ENCODE assay signal across 8 cellular contexts in genomic region chr14:102316746-102317563, GRCh38. TPM values are rescaled to one million over a fixed set of nuclear protein-coding genes. Genes with fewer than 3 reads are reported as not detected.
A peak's percentile ranks its signal among the peaks of the same experiment; 100 is the strongest.
DNase-seq lines count a peak whose midpoint lies in the region; ATAC-seq, FAIRE-seq and TF ChIP-seq lines count a peak whose summit lies in the region.

No MANE protein-coding gene starts in this region.

- no peaks in the 10 kb centered on the region for H3K27me3 Mint-ChIP-seq in Calu3 (ENCODE audit: unreplicated experiment)
- H3K27me3 Mint-ChIP-seq in activated CD8-positive, alpha-beta memory T cell treated with anti-CD3 and anti-CD28 coated beads, Interleukin-2, amount 10 ng/mL, durations not matched to agents 7 days and 5 days: no peaks in the 10 kb centered on the region

- no peaks in the 10 kb centered on the region for H3K27me3 ChIP-seq in endocrine pancreas (ENCODE audit: control insufficient read depth, insufficient read depth, low read length)

- H3K36me3 ChIP-seq in endocrine pancreas (ENCODE audit: control insufficient read depth, insufficient read depth, low read length): no peaks in the 10 kb centered on the region

- peaks cover 49% of the 10 kb centered on the region for H3K36me3 Mint-ChIP-seq in Calu3 (ENCODE audit: insufficient read depth, unreplicated experiment)
- no peaks in the 10 kb centered on the region for H3K36me3 Mint-ChIP-seq in activated CD8-positive, alpha-beta memory T cell treated with anti-CD3 and anti-CD28 coated beads, Interleukin-2, amount 10 ng/mL, durations not matched to agents 7 days and 5 days

- intact Hi-C loops in Calu3 (cut with micrococcal nuclease; ENCODE audit: unreplicated experiment): loop anchor here (5.0 kb wide), 1 partner anchor 40 kb away; no protein-coding TSS in a partner anchor

- peak overlapping the region; percentile 59 for H3K4me3 ChIP-seq in endocrine pancreas (ENCODE audit: control insufficient read depth, insufficient read depth, low read length)

- ATAC-seq in GM21390 (IDR thresholded peaks at IDR 0.05; ENCODE audit: unreplicated experiment): peak; percentile 55
- peak; percentile 72 for ATAC-seq in activated CD8-positive, alpha-beta memory T cell treated with anti-CD3 and anti-CD28 coated beads, Interleukin-2, amount 10 ng/mL, durations not matched to agents 7 days and 5 days

- peaks cover 49% of the 10 kb centered on the region for H3K4me1 Mint-ChIP-seq in Calu3 (ENCODE audit: low read depth, unreplicated experiment)
- H3K4me1 Mint-ChIP-seq in activated CD8-positive, alpha-beta memory T cell treated with anti-CD3 and anti-CD28 coated beads, Interleukin-2, amount 10 ng/mL, durations not matched to agents 7 days and 5 days: peaks cover 65% of the 10 kb centered on the region

- H3K4me1 ChIP-seq in endocrine pancreas (ENCODE audit: control insufficient read depth, insufficient read depth, low read length): no peaks in the 10 kb centered on the region

- peak overlapping the region; percentile 74 for H3K4me3 Mint-ChIP-seq in Calu3 (ENCODE audit: low read depth, unreplicated experiment)
- H3K4me3 Mint-ChIP-seq in activated CD8-positive, alpha-beta memory T cell treated with anti-CD3 and anti-CD28 coated beads, Interleukin-2, amount 10 ng/mL, durations not matched to agents 7 days and 5 days: peak overlapping the region; percentile 79

- CTCF ChIA-PET in Calu3 (lab: Charles Lee): interaction anchor here (0.6 to 1.9 kb wide), 12 partner anchors 8 to 1918 kb away, joined by 3 to 9 read pairs (median 4); partner anchors contain the start of gene MOK
- CTCF ChIA-PET in activated CD8-positive, alpha-beta memory T cell treated with anti-CD3 and anti-CD28 coated beads, Interleukin-2, amount 10 ng/mL, durations not matched to agents 7 days and 5 days (lab: Charles Lee): interaction anchor here (0.6 to 4.9 kb wide), 24 partner anchors 12 to 595 kb away, joined by 3 to 29 read pairs (median 4); partner anchors contain the start of genes CINP, DYNC1H1, HSP90AA1 and MOK

- no TSS peak for BruUV-seq in Calu3 (replicated peaks; lab: Mats Ljungman, UMichigan)

- H3K27ac Mint-ChIP-seq in Calu3 (ENCODE audit: unreplicated experiment): peak overlapping the region; percentile 98
- H3K27ac Mint-ChIP-seq in activated CD8-positive, alpha-beta memory T cell treated with anti-CD3 and anti-CD28 coated beads, Interleukin-2, amount 10 ng/mL, durations not matched to agents 7 days and 5 days: peak overlapping the region; percentile 90

- peak; percentile 95 for DNase-seq in Calu3
- DNase-seq in HTR-8/SVneo (ENCODE audit: insufficient read length, low spot score): peak; percentile 89
- peak; percentile 86 for DNase-seq in NOMO-1 treated with DMSO at 0.1 percent for 48 hours (lab: John Stamatoyannopoulos, UW; ENCODE audit: unreplicated experiment)
- DNase-seq in activated CD8-positive, alpha-beta memory T cell treated with anti-CD3 and anti-CD28 coated beads, Interleukin-2, amount 10 ng/mL, durations not matched to agents 7 days and 5 days: peak; percentile 95
- DNase-seq in mesenteric fat pad (ENCODE audit: low spot score): peak; percentile 100
- DNase-seq in stimulated activated CD8-positive, alpha-beta memory T cell treated with anti-CD3 and anti-CD28 coated beads, Interleukin-15, amount 100 ng/mL, for 1 hour (ENCODE audit: low read depth): peak; percentile 89

- H3K9ac ChIP-seq in endocrine pancreas (ENCODE audit: control insufficient read depth, insufficient read depth, low read length): no peak overlapping the region

- no peaks in the 10 kb centered on the region for H3K9me3 ChIP-seq in endocrine pancreas (ENCODE audit: control insufficient read depth, low read length)

- FAIRE-seq in HTR-8/SVneo (lab: Jason Lieb, UNC): peak; percentile 4

- no peaks in the 10 kb centered on the region for H3K9me3 Mint-ChIP-seq in Calu3 (ENCODE audit: low read depth, unreplicated experiment)
- H3K9me3 Mint-ChIP-seq in activated CD8-positive, alpha-beta memory T cell treated with anti-CD3 and anti-CD28 coated beads, Interleukin-2, amount 10 ng/mL, durations not matched to agents 7 days and 5 days (ENCODE audit: low read depth): no peaks in the 10 kb centered on the region

- TF ChIP-seq CTCF in Calu3 (IDR thresholded peaks at IDR 0.05; ENCODE audit: unreplicated experiment): peak; percentile 51

RNA-seq across cellular contexts. Expression of gene ZNF839, which starts 2.6 kb away (rescaled TPM):
- 18.3 and 21.7 TPM in 2 replicates for total RNA-seq in Calu3 (2022)
- 10 to 100 TPM; 11.9 to 13.5 TPM for total RNA-seq in activated CD8-positive, alpha-beta memory T cell treated with anti-CD3 and anti-CD28 coated beads, Interleukin-2, amount 10 ng/mL, durations not matched to agents 7 days and 5 days
- 7.4 TPM for total RNA-seq in mesenteric fat pad

RNA-seq across cellular contexts. Expression of gene MOK, which starts 12.0 kb away (rescaled TPM):
- total RNA-seq in Calu3 (2022) (89.7 and 107 TPM in 2 replicates), mesenteric fat pad (13.9 TPM)
- total RNA-seq in activated CD8-positive, alpha-beta memory T cell treated with anti-CD3 and anti-CD28 coated beads, Interleukin-2, amount 10 ng/mL, durations not matched to agents 7 days and 5 days: 1 to 10 TPM; 3.2 to 3.6 TPM

RNA-seq across cellular contexts. Expression of gene CINP, which starts 45.7 kb away (rescaled TPM):
- total RNA-seq in Calu3 (2022) (38.3 and 39.7 TPM in 2 replicates), mesenteric fat pad (34.1 TPM)
- 10 to 100 TPM; 34.1 to 38.9 TPM for total RNA-seq in activated CD8-positive, alpha-beta memory T cell treated with anti-CD3 and anti-CD28 coated beads, Interleukin-2, amount 10 ng/mL, durations not matched to agents 7 days and 5 days

RNA-seq across cellular contexts. Expression of gene TECPR2, which starts 45.8 kb away (rescaled TPM):
- total RNA-seq in Calu3 (2022) (21.7 and 22.4 TPM in 2 replicates), mesenteric fat pad (29.5 TPM)
- 10 to 100 TPM; 10.3 to 13.1 TPM for total RNA-seq in activated CD8-positive, alpha-beta memory T cell treated with anti-CD3 and anti-CD28 coated beads, Interleukin-2, amount 10 ng/mL, durations not matched to agents 7 days and 5 days

Comparison
In these comparisons a context has a peak if more than half of its experiments do, and no peak if none do; other contexts are left out.
1. Peak in every context shown above with its lines: DNase-seq, ATAC-seq and H3K4me3 ChIP-seq.